28 cellular contexts compared by ENCODE assay signal in genomic region chr14:64659366-64659765, GRCh38. TPM values are rescaled to one million over a fixed set of nuclear protein-coding genes. Genes with fewer than 3 reads are reported as not detected.
DNase-seq lines count a peak whose midpoint lies in the region; ATAC-seq and TF ChIP-seq lines count a peak whose summit lies in the region.
"Had no signal": no experiment of that assay in that cellular context is flagged by ENCODE, and none has a peak within 500 bp of the region (broad histone marks: within the 10 kb centered on the region; RNA-seq: fewer than 3 reads in every experiment).

No MANE protein-coding gene starts in this region.

- ATAC-seq in activated B cell treated with CpG ODN at 0.5 μM for 24 hours (ENCODE audit: low read depth) (no peak), gastroesophageal sphincter (no peak)
- ATAC-seq: HCT116, right cardiac atrium had no signal

- peaks cover 9 to 11% (median 10%) of the 10 kb centered on the region in 3 donors for H3K4me1 Mint-ChIP-seq in CD8-positive, alpha-beta memory T cell
- H3K4me1 Mint-ChIP-seq in activated B cell treated with CpG ODN at 0.5 μM for 24 hours = peaks cover 9% of the 10 kb centered on the region

- H3K27ac ChIP-seq in CD8-positive, alpha-beta memory T cell (ENCODE audit: low read depth, low read length) = no peak overlapping the region
- no peak overlapping the region for H3K27ac ChIP-seq in gastroesophageal sphincter
- H3K27ac ChIP-seq: epithelial cell of prostate, ovary, SK-N-MC, thoracic aorta had no signal

- no peaks in the 10 kb centered on the region for H3K36me3 ChIP-seq in CD8-positive, alpha-beta memory T cell (ENCODE audit: insufficient read depth, low read length)
- no peaks in the 10 kb centered on the region for H3K36me3 ChIP-seq in gastroesophageal sphincter
- H3K36me3 ChIP-seq: ovary, thoracic aorta had no signal

- no peaks in the 10 kb centered on the region for H3K36me3 Mint-ChIP-seq in CD8-positive, alpha-beta memory T cell
- H3K36me3 Mint-ChIP-seq in activated B cell treated with CpG ODN at 0.5 μM for 24 hours (ENCODE audit: low read depth) = no peaks in the 10 kb centered on the region

- peak overlapping the region; percentile 29 to 84 (median 72) for H3K4me3 Mint-ChIP-seq in CD8-positive, alpha-beta memory T cell
- H3K4me3 Mint-ChIP-seq in activated B cell treated with CpG ODN at 0.5 μM for 24 hours = peak overlapping the region; percentile 44

- intact Hi-C loops in activated B cell treated with CpG ODN at 0.5 μM for 24 hours (cut with micrococcal nuclease) = no loop called here

- TF ChIP-seq POLR2A in gastroesophageal sphincter (IDR thresholded peaks at IDR 0.05) = no peak

- CTCF ChIA-PET in CD8-positive, alpha-beta memory T cell (lab: Charles Lee) = no interaction called here
- CTCF ChIA-PET in activated B cell treated with CpG ODN at 0.5 μM for 24 hours (lab: Charles Lee) = no interaction called here

- no peaks in the 10 kb centered on the region for H3K9me3 ChIP-seq in CD8-positive, alpha-beta memory T cell (ENCODE audit: low read length)
- H3K9me3 ChIP-seq in gastroesophageal sphincter = no peaks in the 10 kb centered on the region
- H3K9me3 ChIP-seq: ovary, thoracic aorta had no signal

- no peaks in the 10 kb centered on the region for H3K4me1 ChIP-seq in CD8-positive, alpha-beta memory T cell (ENCODE audit: insufficient read depth, low read length)
- peaks cover 2 to 22% (median 7%) of the 10 kb centered on the region in 3 donors for H3K4me1 ChIP-seq in gastroesophageal sphincter

- WGBS in gastroesophageal sphincter (ENCODE audit: low coverage in 1 of 2), 2 donors = 80 to 96% methylated on average over 3 to 5 of the region's 5 CpGs

- peaks cover 10 to 19% of the 10 kb centered on the region in 2 donors for H3K27me3 Mint-ChIP-seq in CD8-positive, alpha-beta memory T cell
- peaks cover 26% of the 10 kb centered on the region for H3K27me3 Mint-ChIP-seq in activated B cell treated with CpG ODN at 0.5 μM for 24 hours

- DNase-seq in AG08395 (ENCODE audit: low spot score) (peak; percentile 87), activated B cell treated with CpG ODN at 0.5 μM for 24 hours (no peak), foreskin fibroblast (peak; percentile 75 to 76), OCI-M1 (lab: John Stamatoyannopoulos, UW) (no peak), HuH-7 (ENCODE audit: low spot score) (no peak)
- DNase-seq in CD8-positive, alpha-beta memory T cell = no peak
- DNase-seq in stimulated activated CD8-positive, alpha-beta memory T cell treated with anti-CD3 and anti-CD28 coated beads, Interleukin-4, amount 100 ng/mL, for 48 hours = no peak
- DNase-seq: ACHN; activated CD4-positive, CD25-positive, alpha-beta regulatory T cell; dermis blood vessel endothelial cell; DMS79; foreskin melanocyte; NCI-H1105; NCI-H2107; NCI-H510A; NK-92 treated with Interleukin-12 subunit alpha and Interleukin-12 subunit beta, amount 100 ng/mL, for 24 hours; ovary; right cardiac atrium; RPMI8226; stimulated activated CD4-positive, alpha-beta T cell treated with anti-CD3 and anti-CD28 coated beads, Interleukin-15, amount 100 ng/mL, for 24 hours; T-helper 9 cell had no signal

- TF ChIP-seq EP300 in gastroesophageal sphincter (IDR thresholded peaks at IDR 0.05) = no peak

- TF ChIP-seq CTCF in activated B cell treated with CpG ODN at 0.5 μM for 24 hours (IDR thresholded peaks at IDR 0.05) = no peak
- TF ChIP-seq CTCF in foreskin fibroblast (IDR thresholded peaks at IDR 0.05; ENCODE audit: low read depth, low read length) = no peak
- no peak for TF ChIP-seq CTCF in gastroesophageal sphincter (IDR thresholded peaks at IDR 0.05)

- POLR2A ChIA-PET in CD8-positive, alpha-beta memory T cell (lab: Charles Lee) = no interaction called here
- POLR2A ChIA-PET in activated B cell treated with CpG ODN at 0.5 μM for 24 hours (lab: Charles Lee) = no interaction called here

- H3K27me3 ChIP-seq in CD8-positive, alpha-beta memory T cell (ENCODE audit: insufficient read depth, low read length, poor library complexity, severe bottlenecking) = no peaks in the 10 kb centered on the region
- no peaks in the 10 kb centered on the region for H3K27me3 ChIP-seq in gastroesophageal sphincter
- H3K27me3 ChIP-seq: ovary had no signal

- H3K9me3 Mint-ChIP-seq in CD8-positive, alpha-beta memory T cell = no peaks in the 10 kb centered on the region
- H3K9me3 Mint-ChIP-seq in activated B cell treated with CpG ODN at 0.5 μM for 24 hours = no peaks in the 10 kb centered on the region
- H3K9me3 Mint-ChIP-seq: activated T-helper 2 cell treated with anti-CD3 and anti-CD28 coated beads, Interferon-gamma antibody, Interleukin-2, Interleukin-4, amounts not matched to agents 10 μg/mL and 5 μg/mL and 100 μg/mL, durations not matched to agents 14 hours and 24 hours and 36 hours had no signal

- no peak overlapping the region for H3K4me3 ChIP-seq in CD8-positive, alpha-beta memory T cell (ENCODE audit: low read length)
- H3K4me3 ChIP-seq in foreskin fibroblast (ENCODE audit: low read depth in 1 of 2, low read length in 2 of 2) (no peak overlapping the region), gastroesophageal sphincter (no peak overlapping the region)
- H3K4me3 ChIP-seq: lung, ovary, SK-N-MC, thoracic aorta had no signal

- H3K27ac Mint-ChIP-seq in CD8-positive, alpha-beta memory T cell = peak overlapping the region in 2 of 8 donors; percentile 8 to 42
- H3K27ac Mint-ChIP-seq in activated B cell treated with CpG ODN at 0.5 μM for 24 hours = no peak overlapping the region
- H3K27ac Mint-ChIP-seq: activated T-helper 2 cell treated with anti-CD3 and anti-CD28 coated beads, Interferon-gamma antibody, Interleukin-2, Interleukin-4, amounts not matched to agents 10 μg/mL and 5 μg/mL and 100 μg/mL, durations not matched to agents 14 hours and 24 hours and 36 hours had no signal

RNA-seq across cellular contexts. Expression of gene PLEKHG3, which starts 44.9 kb away (rescaled TPM):
- 1 to 10 TPM; 4.9 to 5.0 TPM for total RNA-seq in CD8-positive, alpha-beta memory T cell
- 61.1 TPM for polyA plus RNA-seq in CD8-positive, alpha-beta memory T cell
- total RNA-seq in activated B cell treated with CpG ODN at 0.5 μM for 24 hours (0.07 TPM in 2 replicates), gastroesophageal sphincter (10 to 100 TPM; 44.2 to 79.4 (median 57.7) TPM)

Comparison
In these comparisons a context has a peak if more than half of its experiments do, and no peak if none do; other contexts are left out.
1. DNase-seq: peak in AG08395 (single experiment) and foreskin fibroblast (2 of 2); none in CD8-positive, alpha-beta memory T cell (0 of 5), activated B cell treated with CpG ODN at 0.5 μM for 24 hours (single experiment), stimulated activated CD8-positive, alpha-beta memory T cell treated with anti-CD3 and anti-CD28 coated beads, Interleukin-4, amount 100 ng/mL, for 48 hours (single experiment), OCI-M1 (single experiment) and HuH-7 (single experiment).
2. RNA of gene PLEKHG3, which starts 44.9 kb away (total RNA-seq): 44.2 to 79.4 TPM in gastroesophageal sphincter; 4.9 to 5.0 TPM in CD8-positive, alpha-beta memory T cell and 0.07 TPM in activated B cell treated with CpG ODN at 0.5 μM for 24 hours; every median in the first group is over 4 times any median in the second.